ENCODE assay signal across 8 cellular contexts in genomic region chr12:76878899-76879709, GRCh38. TPM values are rescaled to one million over a fixed set of nuclear protein-coding genes. Genes with fewer than 3 reads are reported as not detected.
DNase-seq lines count a peak whose midpoint lies in the region; ATAC-seq and TF ChIP-seq lines count a peak whose summit lies in the region.

TSS of gene CSRP2 (minus strand) at chr12:76879019. CDS start at chr12:76866260, 12,759 bp downstream.

- no peak for TF ChIP-seq CTCF in GM10266 (IDR thresholded peaks at IDR 0.05; ENCODE audit: control insufficient read depth, insufficient read depth, low read depth, missing control alignments)
- TF ChIP-seq CTCF in HFFc6 (IDR thresholded peaks at IDR 0.05): peak; percentile 54

- intact Hi-C loops in left cardiac atrium (cut with DNase I): no loop called here
- intact Hi-C loops in posterior cingulate gyrus (cut with DNase I): no loop called here

- H3K36me3 Mint-ChIP-seq in HFFc6 (ENCODE audit: low read depth): 0 out of 2 replicates have a peak, but pooled peaks cover 5% of the 10 kb centered on the region

- H3K27me3 Mint-ChIP-seq in HFFc6 (ENCODE audit: insufficient read depth): peaks cover 2% of the 10 kb centered on the region; the same call in 1 of the 2 replicates

- peaks cover 47% of the 10 kb centered on the region for H3K4me1 Mint-ChIP-seq in HFFc6 (ENCODE audit: low read depth)

- peak within 1 kb of the TSS; percentile 93 for H3K27ac Mint-ChIP-seq in HFFc6

- peak; percentile 97 to 98 for ATAC-seq in left cardiac atrium

- peak within 1 kb of the TSS; percentile 95 for H3K4me3 Mint-ChIP-seq in HFFc6

- DNase-seq in GM10266 (ENCODE audit: extremely low spot score) (peak; percentile 89), HFFc6 (peak; percentile 58), NCI-H1105 treated with DMSO at 0.1 percent for 48 hours (lab: John Stamatoyannopoulos, UW) (peak; percentile 86), SW 1271 (lab: John Stamatoyannopoulos, UW) (peak; percentile 72 to 87), amniotic epithelial cell (ENCODE audit: low read depth) (peak; percentile 55), left cardiac atrium (peak; percentile 92), posterior cingulate gyrus (peak; percentile 64 to 97 (median 79)), ureter (ENCODE audit: low spot score) (peak; percentile 91)

- H3K9me3 Mint-ChIP-seq in HFFc6: peaks cover 10% of the 10 kb centered on the region; the same call in 1 of the 2 replicates

RNA-seq across cellular contexts. Expression of gene CSRP2, which starts in this region (rescaled TPM):
- 10 to 100 TPM; 20.7 to 32.7 (median 29.5) TPM for total RNA-seq in HFFc6 (2021; fragmentation: NEBNext Ultra II Directional; extraction: Animal tissue kit (Norgen Biotek cat#: 25700))
- total RNA-seq in left cardiac atrium: 10 to 100 TPM; 11.6 to 20.5 TPM
- total RNA-seq in ureter: 41.7 TPM

Comparison
In these comparisons a context has a peak if more than half of its experiments do, and no peak if none do; other contexts are left out.
1. Peak in every context shown above with its lines: DNase-seq and ATAC-seq.